12 cellular contexts compared by ENCODE assay signal in genomic region chr19:36151144-36152051, GRCh38. TPM values are rescaled to one million over a fixed set of nuclear protein-coding genes. Genes with fewer than 3 reads are reported as not detected.
DNase-seq lines count a peak whose midpoint lies in the region; ATAC-seq and TF ChIP-seq lines count a peak whose summit lies in the region.
"Had no signal": no experiment of that assay in that cellular context is flagged by ENCODE, and none has a peak within 500 bp of the region (broad histone marks: within the 10 kb centered on the region; RNA-seq: fewer than 3 reads in every experiment).

No MANE protein-coding gene starts in this region.

- peak overlapping the region; percentile 55 to 73 for H3K9ac ChIP-seq in colonic mucosa (ENCODE audit: low read depth in 2 of 2, low read length in 2 of 2)

- no peak overlapping the region for H3K27ac Mint-ChIP-seq in activated CD8-positive, alpha-beta memory T cell treated with anti-CD3 and anti-CD28 coated beads, Interleukin-2, amount 10 ng/mL, durations not matched to agents 7 days and 5 days

- H3K36me3 ChIP-seq in colonic mucosa = peaks cover 2% of the 10 kb centered on the region

- H3K27me3 Mint-ChIP-seq in activated CD8-positive, alpha-beta memory T cell treated with anti-CD3 and anti-CD28 coated beads, Interleukin-2, amount 10 ng/mL, durations not matched to agents 7 days and 5 days = no peaks in the 10 kb centered on the region

- TF ChIP-seq CTCF in colonic mucosa (IDR thresholded peaks at IDR 0.05) = no peak

- no peak overlapping the region for H3K4me3 Mint-ChIP-seq in activated CD8-positive, alpha-beta memory T cell treated with anti-CD3 and anti-CD28 coated beads, Interleukin-2, amount 10 ng/mL, durations not matched to agents 7 days and 5 days

- H3K27ac ChIP-seq in colonic mucosa = peak overlapping the region; percentile 76

- no peaks in the 10 kb centered on the region for H3K27me3 ChIP-seq in colonic mucosa

- H3K36me3 Mint-ChIP-seq in activated CD8-positive, alpha-beta memory T cell treated with anti-CD3 and anti-CD28 coated beads, Interleukin-2, amount 10 ng/mL, durations not matched to agents 7 days and 5 days = peaks cover 26% of the 10 kb centered on the region

- CTCF ChIA-PET in activated CD8-positive, alpha-beta memory T cell treated with anti-CD3 and anti-CD28 coated beads, Interleukin-2, amount 10 ng/mL, durations not matched to agents 7 days and 5 days (lab: Charles Lee) = interaction anchor here (2.2 kb wide), 1 partner anchor 24 kb away, joined by 7 read pairs; no protein-coding TSS in a partner anchor

- peak; percentile 34 for DNase-seq in G401 (ENCODE audit: low spot score)
- no peak for DNase-seq in colonic mucosa
- DNase-seq in iPS-NIHi7 (ENCODE audit: extremely low spot score) = peak; percentile 64
- no peak for DNase-seq in skeletal muscle cell (ENCODE audit: low read depth)
- DNase-seq in NCI-H1417 (lab: John Stamatoyannopoulos, UW) = no peak
- DNase-seq in activated CD8-positive, alpha-beta memory T cell treated with anti-CD3 and anti-CD28 coated beads, Interleukin-2, amount 10 ng/mL, durations not matched to agents 7 days and 5 days = no peak
- DNase-seq: activated CD8-positive, alpha-beta memory T cell treated with anti-CD3 and anti-CD28 coated beads for 24 hours; Caco-2; effector memory CD4-positive, alpha-beta T cell; trophoblast cell had no signal

- H3K9me3 ChIP-seq in colonic mucosa = no peaks in the 10 kb centered on the region
- H3K9me3 ChIP-seq: Caco-2 had no signal

- peak overlapping the region; percentile 22 for H3K4me3 ChIP-seq in colonic mucosa
- peak overlapping the region; percentile 17 for H3K4me3 ChIP-seq in skeletal muscle cell (ENCODE audit: low read depth, low read length)

- ATAC-seq in GM18517 (IDR thresholded peaks at IDR 0.05; ENCODE audit: unreplicated experiment) (no peak), HG03280 (IDR thresholded peaks at IDR 0.05; ENCODE audit: unreplicated experiment) (no peak)
- ATAC-seq in activated CD8-positive, alpha-beta memory T cell treated with anti-CD3 and anti-CD28 coated beads, Interleukin-2, amount 10 ng/mL, durations not matched to agents 7 days and 5 days = no peak

- no peaks in the 10 kb centered on the region for H3K4me1 Mint-ChIP-seq in activated CD8-positive, alpha-beta memory T cell treated with anti-CD3 and anti-CD28 coated beads, Interleukin-2, amount 10 ng/mL, durations not matched to agents 7 days and 5 days

- intact Hi-C loops in colonic mucosa (cut with DNase I) = no loop called here

- no peaks in the 10 kb centered on the region for H3K9me3 Mint-ChIP-seq in activated CD8-positive, alpha-beta memory T cell treated with anti-CD3 and anti-CD28 coated beads, Interleukin-2, amount 10 ng/mL, durations not matched to agents 7 days and 5 days (ENCODE audit: low read depth)

- in situ Hi-C loops in G401 (cut with HindIII; ENCODE audit: low sequenced_read_pairs) = no loop called here

- H3K4me1 ChIP-seq in colonic mucosa = no peaks in the 10 kb centered on the region
- H3K4me1 ChIP-seq: Caco-2 had no signal

RNA-seq across cellular contexts. Expression of gene COX7A1, which starts 0.8 kb away (rescaled TPM):
- not detected in 2 replicates for total RNA-seq in G401 (2014; rRNA removed; shearing (Covaris generic))
- total RNA-seq in colonic mucosa = 10 to 100 TPM in 1 of 2 donors, 1 to 10 TPM in 1; 8.2 to 17.1 TPM
- total RNA-seq in activated CD8-positive, alpha-beta memory T cell treated with anti-CD3 and anti-CD28 coated beads, Interleukin-2, amount 10 ng/mL, durations not matched to agents 7 days and 5 days = not detected
- total RNA-seq: Caco-2 had no signal

RNA-seq across cellular contexts. Expression of gene CAPNS1, which starts 11.5 kb away (rescaled TPM):
- 266 and 370 TPM in 2 replicates for total RNA-seq in G401 (2014; rRNA removed; shearing (Covaris generic))
- 100 to 1,000 TPM; 677 to 794 TPM for total RNA-seq in colonic mucosa
- total RNA-seq in activated CD8-positive, alpha-beta memory T cell treated with anti-CD3 and anti-CD28 coated beads, Interleukin-2, amount 10 ng/mL, durations not matched to agents 7 days and 5 days = 100 to 1,000 TPM; 411 to 479 TPM

RNA-seq across cellular contexts. Expression of gene TBCB, which starts 36.1 kb away (rescaled TPM):
- total RNA-seq in G401 (2014; rRNA removed; shearing (Covaris generic)) = 314 and 477 TPM in 2 replicates
- 100 to 1,000 TPM in 1 of 2 donors, 10 to 100 TPM in 1; 82.3 to 115 TPM for total RNA-seq in colonic mucosa
- total RNA-seq in activated CD8-positive, alpha-beta memory T cell treated with anti-CD3 and anti-CD28 coated beads, Interleukin-2, amount 10 ng/mL, durations not matched to agents 7 days and 5 days = 100 to 1,000 TPM; 141 to 166 TPM

RNA-seq across cellular contexts. Expression of gene POLR2I, which starts 36.7 kb away (rescaled TPM):
- 120 and 122 TPM in 2 replicates for total RNA-seq in G401 (2014; rRNA removed; shearing (Covaris generic))
- total RNA-seq in colonic mucosa = 10 to 100 TPM; 41.6 to 94.0 TPM
- total RNA-seq in activated CD8-positive, alpha-beta memory T cell treated with anti-CD3 and anti-CD28 coated beads, Interleukin-2, amount 10 ng/mL, durations not matched to agents 7 days and 5 days = 10 to 100 TPM; 63.2 to 65.3 TPM

RNA-seq across cellular contexts. Expression of gene OVOL3, which starts 40.5 kb away (rescaled TPM):
- not detected in 2 replicates for total RNA-seq in G401 (2014; rRNA removed; shearing (Covaris generic))
- not detected for total RNA-seq in colonic mucosa
- not detected for total RNA-seq in activated CD8-positive, alpha-beta memory T cell treated with anti-CD3 and anti-CD28 coated beads, Interleukin-2, amount 10 ng/mL, durations not matched to agents 7 days and 5 days
- total RNA-seq: Caco-2 had no signal

Comparison
In these comparisons a context has a peak if more than half of its experiments do, and no peak if none do; other contexts are left out.
1. DNase-seq: peak in G401 (single experiment) and iPS-NIHi7 (single experiment); none in colonic mucosa (single experiment), skeletal muscle cell (single experiment), NCI-H1417 (0 of 3) and activated CD8-positive, alpha-beta memory T cell treated with anti-CD3 and anti-CD28 coated beads, Interleukin-2, amount 10 ng/mL, durations not matched to agents 7 days and 5 days (single experiment).